ENCODE assay signal across 1 cellular context in the genomic region with DNA sequence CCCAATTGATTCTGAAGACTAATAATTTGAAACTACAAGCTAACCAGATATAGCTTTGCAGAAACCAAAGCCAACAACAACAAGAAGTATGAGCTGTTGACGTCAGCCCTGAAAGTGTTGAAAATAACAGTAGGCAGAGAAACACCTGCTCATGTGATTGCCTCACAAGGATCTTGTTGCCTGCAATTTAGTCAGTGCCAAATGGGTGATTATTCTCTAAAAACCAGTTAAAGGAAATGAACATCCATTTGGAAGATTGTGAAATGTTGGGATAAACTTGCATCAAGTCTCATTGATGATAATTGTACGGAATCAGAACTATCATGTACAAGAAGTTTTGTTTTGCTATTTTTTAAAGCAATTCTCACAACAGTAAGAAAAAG.
A peak's percentile ranks its signal among the peaks of the same experiment; 100 is the strongest.
TF ChIP-seq lines count a peak whose summit lies in the region.

No MANE protein-coding gene starts in this region.

TF ChIP-seq in GM12878, 131 proteins besides CTCF, POLR2A, EP300 and RAD21 (continued from another document and continues in another):
- TF ChIP-seq E4F1 (IDR thresholded peaks at IDR 0.05; ENCODE audit: borderline replicate concordance, partially characterized antibody) (no peak), PAX8 (IDR thresholded peaks at IDR 0.05) (no peak), SUPT20H (IDR thresholded peaks at IDR 0.05; ENCODE audit: borderline replicate concordance, control insufficient read depth, low read depth, low read length) (no peak), TCF12 (IDR thresholded peaks at IDR 0.05; ENCODE audit: low read depth, low read length) (peak; percentile 67; the same call in 1 of the 2 replicates), EZH2 (IDR thresholded peaks at IDR 0.05; ENCODE audit: borderline replicate concordance, control insufficient read depth, low read depth, low read length) (no peak), ZSCAN29 (IDR thresholded peaks at IDR 0.05) (no peak), ZNF217 (IDR thresholded peaks at IDR 0.05) (no peak), ZNF384 (IDR thresholded peaks at IDR 0.05; ENCODE audit: borderline replicate concordance, low read depth, low read length) (no peak), IKZF2 (IDR thresholded peaks at IDR 0.05) (peak in 1 of 2 experiments; percentile 27; a peak in 1 of 4 replicates), HDAC6 (IDR thresholded peaks at IDR 0.05; ENCODE audit: unreplicated experiment) (no peak), IRF4 (IDR thresholded peaks at IDR 0.05; ENCODE audit: low read depth, low read length) (no peak), PBX3 (IDR thresholded peaks at IDR 0.05; ENCODE audit: insufficient replicate concordance, low read depth, low read length) (no peak), SREBF1 (IDR thresholded peaks at IDR 0.05; ENCODE audit: low read length) (no peak), CREB1 (IDR thresholded peaks at IDR 0.05; ENCODE audit: low read depth) (peak; percentile 84), MYB (IDR thresholded peaks at IDR 0.05; ENCODE audit: borderline replicate concordance, low read depth, low read length) (no peak), BHLHE40 (IDR thresholded peaks at IDR 0.05; ENCODE audit: borderline replicate concordance in 1 of 2, low read depth in 2 of 2, low read length in 1 of 2) (peak; percentile 66 to 83), YY1 (IDR thresholded peaks at IDR 0.05; ENCODE audit: low read depth, low read length) (no peak), TAF1 (IDR thresholded peaks at IDR 0.05; ENCODE audit: borderline replicate concordance, low read depth, low read length) (0 out of 2 replicates have a peak, but pooled peaks have one; percentile 12), MEF2A (IDR thresholded peaks at IDR 0.05; ENCODE audit: insufficient read depth, low read depth, low read length) (peak; percentile 88), TARDBP (IDR thresholded peaks at IDR 0.05; ENCODE audit: borderline replicate concordance) (no peak), SPI1 (IDR thresholded peaks at IDR 0.05; ENCODE audit: borderline replicate concordance, insufficient read depth, low read depth, low read length) (no peak), FOXM1 (IDR thresholded peaks at IDR 0.05; ENCODE audit: low read depth, low read length) (peak; percentile 63; the same call in 1 of the 2 replicates), E2F4 (IDR thresholded peaks at IDR 0.05; ENCODE audit: low read depth, low read length) (no peak), TCF3 (IDR thresholded peaks at IDR 0.05; ENCODE audit: borderline replicate concordance, insufficient read depth, low read depth, low read length) (peak; percentile 75; the same call in 1 of the 2 replicates), JUND (IDR thresholded peaks at IDR 0.05; ENCODE audit: low read depth, low read length) (0 out of 2 replicates have a peak, but pooled peaks have one; percentile 23), HSF1 (IDR thresholded peaks at IDR 0.05; ENCODE audit: low read depth, low read length) (no peak), SMC3 (IDR thresholded peaks at IDR 0.05; ENCODE audit: borderline replicate concordance, low read length) (no peak), NFYA (IDR thresholded peaks at IDR 0.05; ENCODE audit: borderline replicate concordance, low read depth, low read length) (no peak), SREBF2 (IDR thresholded peaks at IDR 0.05; ENCODE audit: low read length) (no peak), CEBPB (IDR thresholded peaks at IDR 0.05; ENCODE audit: borderline replicate concordance in 1 of 2, low read depth in 2 of 2, low read length in 2 of 2) (0 out of 4 replicates have a peak, but pooled peaks of 1 of the 2 experiments have one; percentile 48), MXI1 (IDR thresholded peaks at IDR 0.05; ENCODE audit: low read depth, low read length) (0 out of 2 replicates have a peak, but pooled peaks have one; percentile 17), ZBED1 (IDR thresholded peaks at IDR 0.05; ENCODE audit: borderline replicate concordance) (peak; percentile 80; the same call in 1 of the 2 replicates), STAT3 (IDR thresholded peaks at IDR 0.05; ENCODE audit: low read depth, low read length) (no peak), MAX (IDR thresholded peaks at IDR 0.05; ENCODE audit: low read depth, low read length) (peak; percentile 38; the same call in 1 of the 2 replicates), SRF (IDR thresholded peaks at IDR 0.05; ENCODE audit: low read depth in 2 of 2, low read length in 2 of 2) (no peak), NR2F1 (conservative IDR thresholded peaks at IDR 0.05) (no peak), MYC (IDR thresholded peaks at IDR 0.05; ENCODE audit: insufficient read depth, insufficient read length, insufficient replicate concordance, low read length, severe bottlenecking) (no peak), BCLAF1 (IDR thresholded peaks at IDR 0.05) (no peak), NFXL1 (IDR thresholded peaks at IDR 0.05; ENCODE audit: borderline replicate concordance) (no peak), RFX5 (IDR thresholded peaks at IDR 0.05; ENCODE audit: low read depth, low read length) (no peak)
- TF ChIP-seq, protein P1, sequence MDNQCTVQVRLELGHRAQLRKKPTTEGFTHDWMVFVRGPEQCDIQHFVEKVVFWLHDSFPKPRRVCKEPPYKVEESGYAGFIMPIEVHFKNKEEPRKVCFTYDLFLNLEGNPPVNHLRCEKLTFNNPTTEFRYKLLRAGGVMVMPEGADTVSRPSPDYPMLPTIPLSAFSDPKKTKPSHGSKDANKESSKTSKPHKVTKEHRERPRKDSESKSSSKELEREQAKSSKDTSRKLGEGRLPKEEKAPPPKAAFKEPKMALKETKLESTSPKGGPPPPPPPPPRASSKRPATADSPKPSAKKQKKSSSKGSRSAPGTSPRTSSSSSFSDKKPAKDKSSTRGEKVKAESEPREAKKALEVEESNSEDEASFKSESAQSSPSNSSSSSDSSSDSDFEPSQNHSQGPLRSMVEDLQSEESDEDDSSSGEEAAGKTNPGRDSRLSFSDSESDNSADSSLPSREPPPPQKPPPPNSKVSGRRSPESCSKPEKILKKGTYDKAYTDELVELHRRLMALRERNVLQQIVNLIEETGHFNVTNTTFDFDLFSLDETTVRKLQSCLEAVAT (IDR thresholded peaks at IDR 0.05) = no peak
- TF ChIP-seq, protein P2, sequence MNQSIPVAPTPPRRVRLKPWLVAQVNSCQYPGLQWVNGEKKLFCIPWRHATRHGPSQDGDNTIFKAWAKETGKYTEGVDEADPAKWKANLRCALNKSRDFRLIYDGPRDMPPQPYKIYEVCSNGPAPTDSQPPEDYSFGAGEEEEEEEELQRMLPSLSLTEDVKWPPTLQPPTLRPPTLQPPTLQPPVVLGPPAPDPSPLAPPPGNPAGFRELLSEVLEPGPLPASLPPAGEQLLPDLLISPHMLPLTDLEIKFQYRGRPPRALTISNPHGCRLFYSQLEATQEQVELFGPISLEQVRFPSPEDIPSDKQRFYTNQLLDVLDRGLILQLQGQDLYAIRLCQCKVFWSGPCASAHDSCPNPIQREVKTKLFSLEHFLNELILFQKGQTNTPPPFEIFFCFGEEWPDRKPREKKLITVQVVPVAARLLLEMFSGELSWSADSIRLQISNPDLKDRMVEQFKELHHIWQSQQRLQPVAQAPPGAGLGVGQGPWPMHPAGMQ (IDR thresholded peaks at IDR 0.05; ENCODE audit: borderline replicate concordance) = no peak
- TF ChIP-seq, protein P3, sequence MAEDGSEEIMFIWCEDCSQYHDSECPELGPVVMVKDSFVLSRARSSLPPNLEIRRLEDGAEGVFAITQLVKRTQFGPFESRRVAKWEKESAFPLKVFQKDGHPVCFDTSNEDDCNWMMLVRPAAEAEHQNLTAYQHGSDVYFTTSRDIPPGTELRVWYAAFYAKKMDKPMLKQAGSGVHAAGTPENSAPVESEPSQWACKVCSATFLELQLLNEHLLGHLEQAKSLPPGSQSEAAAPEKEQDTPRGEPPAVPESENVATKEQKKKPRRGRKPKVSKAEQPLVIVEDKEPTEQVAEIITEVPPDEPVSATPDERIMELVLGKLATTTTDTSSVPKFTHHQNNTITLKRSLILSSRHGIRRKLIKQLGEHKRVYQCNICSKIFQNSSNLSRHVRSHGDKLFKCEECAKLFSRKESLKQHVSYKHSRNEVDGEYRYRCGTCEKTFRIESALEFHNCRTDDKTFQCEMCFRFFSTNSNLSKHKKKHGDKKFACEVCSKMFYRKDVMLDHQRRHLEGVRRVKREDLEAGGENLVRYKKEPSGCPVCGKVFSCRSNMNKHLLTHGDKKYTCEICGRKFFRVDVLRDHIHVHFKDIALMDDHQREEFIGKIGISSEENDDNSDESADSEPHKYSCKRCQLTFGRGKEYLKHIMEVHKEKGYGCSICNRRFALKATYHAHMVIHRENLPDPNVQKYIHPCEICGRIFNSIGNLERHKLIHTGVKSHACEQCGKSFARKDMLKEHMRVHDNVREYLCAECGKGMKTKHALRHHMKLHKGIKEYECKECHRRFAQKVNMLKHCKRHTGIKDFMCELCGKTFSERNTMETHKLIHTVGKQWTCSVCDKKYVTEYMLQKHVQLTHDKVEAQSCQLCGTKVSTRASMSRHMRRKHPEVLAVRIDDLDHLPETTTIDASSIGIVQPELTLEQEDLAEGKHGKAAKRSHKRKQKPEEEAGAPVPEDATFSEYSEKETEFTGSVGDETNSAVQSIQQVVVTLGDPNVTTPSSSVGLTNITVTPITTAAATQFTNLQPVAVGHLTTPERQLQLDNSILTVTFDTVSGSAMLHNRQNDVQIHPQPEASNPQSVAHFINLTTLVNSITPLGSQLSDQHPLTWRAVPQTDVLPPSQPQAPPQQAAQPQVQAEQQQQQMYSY (CRISPR knock-in tag; IDR thresholded peaks at IDR 0.05) = no peak
